Comparison of ENCODE assay signal across 8 cellular contexts in the genomic region with DNA sequence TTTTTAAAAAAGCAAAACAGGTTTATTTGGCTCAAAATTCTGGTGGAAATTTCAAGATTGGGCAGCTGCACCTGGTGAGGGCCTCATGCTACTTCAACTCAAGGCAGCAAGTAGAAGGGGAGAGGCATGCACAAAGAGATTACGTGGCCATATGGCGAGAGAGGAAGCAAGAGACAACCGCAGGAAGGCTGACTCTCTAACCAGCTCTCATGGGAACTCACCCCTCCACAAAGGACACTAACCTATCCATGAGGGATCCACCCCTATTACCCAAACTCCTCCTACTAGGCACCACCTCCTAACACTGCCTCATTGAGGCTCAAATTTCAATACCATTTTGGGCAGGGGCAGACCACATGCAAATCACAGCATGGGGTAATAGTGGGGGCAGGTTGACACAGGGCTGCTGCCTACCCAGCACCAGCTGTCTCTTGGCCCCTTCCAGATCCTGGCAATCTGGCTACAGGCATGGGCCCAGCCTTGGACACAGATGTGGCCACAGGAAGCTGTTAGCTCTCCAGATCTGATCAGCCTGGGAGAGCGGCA. TPM values are rescaled to one million over a fixed set of nuclear protein-coding genes. Genes with fewer than 3 reads are reported as not detected.
A peak's percentile ranks its signal among the peaks of the same experiment; 100 is the strongest.
DNase-seq lines count a peak whose midpoint lies in the region; ATAC-seq, FAIRE-seq and TF ChIP-seq lines count a peak whose summit lies in the region.

No MANE protein-coding gene starts in this region.

- H3K9me3 ChIP-seq in DND-41 (ENCODE audit: insufficient read depth, low read length, severe bottlenecking) = no peaks in the 10 kb centered on the region
- H3K9me3 ChIP-seq in PC-9 (ENCODE audit: insufficient read depth, low read depth) = no peaks in the 10 kb centered on the region
- H3K9me3 ChIP-seq in endothelial cell of umbilical vein (replicated peaks; ENCODE audit: control insufficient read depth, insufficient read depth, low read length) = no peaks in the 10 kb centered on the region

- no peaks in the 10 kb centered on the region for H3K9me2 ChIP-seq in PC-9 (ENCODE audit: insufficient read depth)

- H3K36me3 ChIP-seq in DND-41 (ENCODE audit: insufficient read depth, low read length) (peaks cover 14% of the 10 kb centered on the region), PC-9 (ENCODE audit: low read depth) (no peaks in the 10 kb centered on the region; the same call in 1 of the 2 replicates), endothelial cell of umbilical vein (ENCODE audit: control insufficient read depth in 2 of 2, extremely low read depth in 1 of 2, insufficient read depth in 2 of 2, low read length in 2 of 2) (no peaks in the 10 kb centered on the region)

- H3K27me3 Mint-ChIP-seq in stimulated activated memory B cell treated with anti-CD40 and anti-IgM and Interleukin-4, amounts not matched to agents 10 μg/mL and 1 μg/mL and 100 μg/mL, for 72 hours = no peaks in the 10 kb centered on the region

- H3K9me1 ChIP-seq in endothelial cell of umbilical vein (replicated peaks; ENCODE audit: control insufficient read depth, extremely low read depth, insufficient read depth, low read length) = no peaks in the 10 kb centered on the region

- H3K27me3 ChIP-seq in DND-41 (ENCODE audit: insufficient read depth, low read length, poor library complexity) (no peaks in the 10 kb centered on the region), PC-9 (ENCODE audit: insufficient read depth, low read depth) (no peaks in the 10 kb centered on the region), endothelial cell of umbilical vein (ENCODE audit: control insufficient read depth in 2 of 2, insufficient read depth in 2 of 2, low read length in 2 of 2) (no peaks in the 10 kb centered on the region)

- H3K4me3 ChIP-seq in DND-41 (ENCODE audit: low read depth in 1 of 2, low read length in 2 of 2) = peak overlapping the region in 1 of 2 experiments; percentile 72; a peak in 2 of 4 replicates
- peak overlapping the region; percentile 83; the same call in 1 of the 2 replicates for H3K4me3 ChIP-seq in PC-9
- H3K4me3 ChIP-seq in endothelial cell of umbilical vein (replicated peaks in 1 of 3; ENCODE audit: insufficient read depth in 1 of 3, low read depth in 1 of 3, low read length in 3 of 3) = no peak overlapping the region

- H3K4me1 ChIP-seq in DND-41 (ENCODE audit: insufficient read depth, low read length) (peaks cover 48% of the 10 kb centered on the region), PC-9 (replicated peaks; ENCODE audit: insufficient read depth) (peaks cover 57% of the 10 kb centered on the region), endothelial cell of umbilical vein (ENCODE audit: control insufficient read depth, extremely low read depth, insufficient read depth, low read length) (peaks cover 17% of the 10 kb centered on the region)

- TF ChIP-seq POLR2A in endothelial cell of umbilical vein (IDR thresholded peaks at IDR 0.05; ENCODE audit: low read depth, low read length) = no peak

- dilution Hi-C loops in endothelial cell of umbilical vein (cut with MboI; ENCODE audit: extremely low pct_ligation_motif_present, low sequenced_read_pairs) = no loop called here

- H4K20me1 ChIP-seq in DND-41 (ENCODE audit: insufficient read depth, low read length) (peaks cover 62% of the 10 kb centered on the region), PC-9 (ENCODE audit: insufficient read depth) (peaks cover 33% of the 10 kb centered on the region), endothelial cell of umbilical vein (replicated peaks; ENCODE audit: control insufficient read depth, extremely low read depth, insufficient read depth, low read length) (no peaks in the 10 kb centered on the region)

- H3K27ac ChIP-seq in DND-41 (ENCODE audit: low read length) = peak overlapping the region; percentile 88
- H3K27ac ChIP-seq in PC-9 = no peak overlapping the region
- no peak overlapping the region for H3K27ac ChIP-seq in endothelial cell of umbilical vein (ENCODE audit: insufficient read depth, low read depth, low read length)

- FAIRE-seq in endothelial cell of umbilical vein (lab: Jason Lieb, UNC) = peak; percentile 54

- peak overlapping the region; percentile 89 for H3K4me3 Mint-ChIP-seq in stimulated activated memory B cell treated with anti-CD40 and anti-IgM and Interleukin-4, amounts not matched to agents 10 μg/mL and 1 μg/mL and 100 μg/mL, for 72 hours

- CTCF ChIA-PET in PC-9 (lab: Charles Lee) = no interaction called here
- CTCF ChIA-PET in endothelial cell of umbilical vein (lab: Charles Lee) = interaction anchor here (5.3 kb wide), 1 partner anchor 18 kb away, joined by 47 read pairs; no protein-coding TSS in a partner anchor

- no peaks in the 10 kb centered on the region for H3K9me3 Mint-ChIP-seq in stimulated activated memory B cell treated with anti-CD40 and anti-IgM and Interleukin-4, amounts not matched to agents 10 μg/mL and 1 μg/mL and 100 μg/mL, for 72 hours

- ATAC-seq in DND-41 (ENCODE audit: insufficient read depth, low read depth) = peak; percentile 55
- peak; percentile 62 for ATAC-seq in GM19351 (IDR thresholded peaks at IDR 0.05; ENCODE audit: unreplicated experiment)
- peak; percentile 59 for ATAC-seq in HG03280 (IDR thresholded peaks at IDR 0.05; ENCODE audit: unreplicated experiment)
- peak; percentile 66 for ATAC-seq in stimulated activated memory B cell treated with anti-CD40 and anti-IgM and Interleukin-4, amounts not matched to agents 10 μg/mL and 1 μg/mL and 100 μg/mL, for 72 hours

- no TSS peak for BruUV-seq in PC-9 (replicated peaks; lab: Mats Ljungman, UMichigan)
- BruUV-seq in endothelial cell of umbilical vein (replicated peaks; lab: Mats Ljungman, UMichigan) = no TSS peak

- H3K36me3 Mint-ChIP-seq in stimulated activated memory B cell treated with anti-CD40 and anti-IgM and Interleukin-4, amounts not matched to agents 10 μg/mL and 1 μg/mL and 100 μg/mL, for 72 hours = peaks cover 36% of the 10 kb centered on the region

- peak; percentile 78 for DNase-seq in DND-41
- DNase-seq in PC-9 = peak in 1 of 2 experiments; percentile 46
- no peak for DNase-seq in endothelial cell of umbilical vein (ENCODE audit: low read depth, low spot score)
- no peak for DNase-seq in SHP77 treated with DMSO at 0.1 percent for 48 hours (lab: John Stamatoyannopoulos, UW)
- DNase-seq in cerebellar cortex (ENCODE audit: low spot score) = no peak

- H3K4me2 ChIP-seq in DND-41 (ENCODE audit: insufficient read depth, low read length) (peak overlapping the region; percentile 97), PC-9 (peak overlapping the region; percentile 97), endothelial cell of umbilical vein (ENCODE audit: insufficient read depth, low read length) (no peak overlapping the region)

- peaks cover 44% of the 10 kb centered on the region for H3F3A ChIP-seq in PC-9 (ENCODE audit: insufficient read depth, low read depth)

- intact Hi-C loops in PC-9 (cut with micrococcal nuclease; ENCODE audit: unreplicated experiment) = no loop called here
- intact Hi-C loops in endothelial cell of umbilical vein (cut with micrococcal nuclease) = no loop called here

- H3K27ac Mint-ChIP-seq in stimulated activated memory B cell treated with anti-CD40 and anti-IgM and Interleukin-4, amounts not matched to agents 10 μg/mL and 1 μg/mL and 100 μg/mL, for 72 hours = peak overlapping the region; percentile 94

- H2AFZ ChIP-seq in DND-41 (ENCODE audit: low read depth, low read length) = no peak overlapping the region
- no peak overlapping the region for H2AFZ ChIP-seq in PC-9
- H2AFZ ChIP-seq in endothelial cell of umbilical vein (ENCODE audit: low read depth, low read length) = no peak overlapping the region

- H3K9ac ChIP-seq in DND-41 (ENCODE audit: low read depth, low read length) = peak overlapping the region; percentile 68
- no peak overlapping the region for H3K9ac ChIP-seq in endothelial cell of umbilical vein (replicated peaks; ENCODE audit: extremely low read depth, insufficient read depth, low read length)

- H3K79me2 ChIP-seq in DND-41 (ENCODE audit: insufficient read depth, low read length) (peaks cover 87% of the 10 kb centered on the region), PC-9 (ENCODE audit: low read depth) (peaks cover 85% of the 10 kb centered on the region), endothelial cell of umbilical vein (ENCODE audit: control insufficient read depth, insufficient read depth, low read length) (peaks cover 51% of the 10 kb centered on the region)

- POLR2A ChIA-PET in PC-9 (lab: Charles Lee; ENCODE audit: unreplicated experiment) (no interaction called here), endothelial cell of umbilical vein (lab: Charles Lee) (interaction anchor here (3.3 kb wide), 1 partner anchor 24 kb away, joined by 13 read pairs; no protein-coding TSS in a partner anchor)

- TF ChIP-seq CTCF in DND-41 (IDR thresholded peaks at IDR 0.05; ENCODE audit: borderline replicate concordance, extremely low read depth, low read length, poor library complexity, severe bottlenecking) (no peak), PC-9 (conservative IDR thresholded peaks at IDR 0.05) (no peak), endothelial cell of umbilical vein (IDR thresholded peaks at IDR 0.05; ENCODE audit: extremely low read depth in 1 of 2, insufficient read depth in 1 of 2, low read depth in 1 of 2, low read length in 2 of 2) (no peak)

- H3K4me1 Mint-ChIP-seq in stimulated activated memory B cell treated with anti-CD40 and anti-IgM and Interleukin-4, amounts not matched to agents 10 μg/mL and 1 μg/mL and 100 μg/mL, for 72 hours = peaks cover 75% of the 10 kb centered on the region

RNA-seq across cellular contexts. Expression of gene CAPN10, which starts 2.0 kb away (rescaled TPM):
- 49.8 and 70.3 TPM in 2 replicates for total RNA-seq in PC-9 (2021)
- 37.9 and 39.9 TPM in 2 replicates for total RNA-seq in endothelial cell of umbilical vein
- 25.2 and 36.7 TPM in 2 replicates for polyA plus RNA-seq in endothelial cell of umbilical vein
- 13.1 and 20.9 TPM in 2 replicates for polyA plus RNA-seq in endothelial cell of umbilical vein (2011; cell fraction: cytosol; rRNA removed)
- polyA plus RNA-seq in endothelial cell of umbilical vein (2011; cell fraction: nucleus; rRNA removed) = 116 and 147 TPM in 2 replicates
- 20.9 and 28.5 TPM in 2 replicates for polyA plus RNA-seq in endothelial cell of umbilical vein (2012)
- 11.4 and 20.2 TPM in 2 replicates for polyA minus RNA-seq in endothelial cell of umbilical vein
- polyA minus RNA-seq in endothelial cell of umbilical vein (2011; cell fraction: cytosol; rRNA and poly(A)+ RNA removed) = 6.3 TPM
- polyA minus RNA-seq in endothelial cell of umbilical vein (2011; cell fraction: nucleus; rRNA and poly(A)+ RNA removed) = 21.9 and 32.9 TPM in 2 replicates

RNA-seq across cellular contexts. Expression of gene RNPEPL1, which starts 16.3 kb away (rescaled TPM):
- total RNA-seq in PC-9 (2021) = 101 and 125 TPM in 2 replicates
- 62.1 and 67.1 TPM in 2 replicates for total RNA-seq in endothelial cell of umbilical vein
- polyA plus RNA-seq in endothelial cell of umbilical vein = 35.8 and 47.3 TPM in 2 replicates
- 27.5 and 41.8 TPM in 2 replicates for polyA plus RNA-seq in endothelial cell of umbilical vein (2011; cell fraction: cytosol; rRNA removed)
- 45.9 and 55.5 TPM in 2 replicates for polyA plus RNA-seq in endothelial cell of umbilical vein (2011; cell fraction: nucleus; rRNA removed)
- polyA plus RNA-seq in endothelial cell of umbilical vein (2012) = 42.5 and 75.3 TPM in 2 replicates
- polyA minus RNA-seq in endothelial cell of umbilical vein = 17.3 and 23.2 TPM in 2 replicates
- polyA minus RNA-seq in endothelial cell of umbilical vein (2011; cell fraction: cytosol; rRNA and poly(A)+ RNA removed) = 28.5 TPM
- 14.5 and 21.9 TPM in 2 replicates for polyA minus RNA-seq in endothelial cell of umbilical vein (2011; cell fraction: nucleus; rRNA and poly(A)+ RNA removed)

RNA-seq across cellular contexts. Expression of gene DUSP28, which starts 24.4 kb away (rescaled TPM):
- total RNA-seq in PC-9 (2021) (10.9 and 11.5 TPM in 2 replicates), endothelial cell of umbilical vein (2.1 and 2.2 TPM in 2 replicates)
- polyA plus RNA-seq in endothelial cell of umbilical vein = 4.3 and 5.7 TPM in 2 replicates
- polyA plus RNA-seq in endothelial cell of umbilical vein (2011; cell fraction: cytosol; rRNA removed) = 2.2 and 3.2 TPM in 2 replicates
- 3.0 and 3.8 TPM in 2 replicates for polyA plus RNA-seq in endothelial cell of umbilical vein (2011; cell fraction: nucleus; rRNA removed)
- 3.0 and 3.8 TPM in 2 replicates for polyA plus RNA-seq in endothelial cell of umbilical vein (2012)
- polyA minus RNA-seq in endothelial cell of umbilical vein = 1.4 and 4.7 TPM in 2 replicates
- 0.51 TPM for polyA minus RNA-seq in endothelial cell of umbilical vein (2011; cell fraction: cytosol; rRNA and poly(A)+ RNA removed)
- polyA minus RNA-seq in endothelial cell of umbilical vein (2011; cell fraction: nucleus; rRNA and poly(A)+ RNA removed) = 3.1 and 4.6 TPM in 2 replicates

RNA-seq across cellular contexts. Expression of gene ANKMY1, which starts 26.8 kb away (rescaled TPM):
- total RNA-seq in PC-9 (2021) = 85.7 and 94.8 TPM in 2 replicates
- total RNA-seq in endothelial cell of umbilical vein = 12.2 and 16.0 TPM in 2 replicates
- 7.7 and 9.0 TPM in 2 replicates for polyA plus RNA-seq in endothelial cell of umbilical vein
- polyA plus RNA-seq in endothelial cell of umbilical vein (2011; cell fraction: cytosol; rRNA removed) = 3.4 and 5.0 TPM in 2 replicates
- 19.7 and 27.1 TPM in 2 replicates for polyA plus RNA-seq in endothelial cell of umbilical vein (2011; cell fraction: nucleus; rRNA removed)
- polyA plus RNA-seq in endothelial cell of umbilical vein (2012) = 7.6 and 8.0 TPM in 2 replicates
- 10.6 and 13.9 TPM in 2 replicates for polyA minus RNA-seq in endothelial cell of umbilical vein
- polyA minus RNA-seq in endothelial cell of umbilical vein (2011; cell fraction: cytosol; rRNA and poly(A)+ RNA removed) = 9.9 TPM
- polyA minus RNA-seq in endothelial cell of umbilical vein (2011; cell fraction: nucleus; rRNA and poly(A)+ RNA removed) = 25.4 and 27.0 TPM in 2 replicates

RNA-seq across cellular contexts. Expression of gene GPR35, which starts 40.7 kb away (rescaled TPM):
- 1.1 and 2.5 TPM in 2 replicates for total RNA-seq in PC-9 (2021)
- 0.25 and 0.33 TPM in 2 replicates for total RNA-seq in endothelial cell of umbilical vein
- polyA plus RNA-seq in endothelial cell of umbilical vein = 0.18 TPM in 2 replicates
- 0.12 and 0.16 TPM in 2 replicates for polyA plus RNA-seq in endothelial cell of umbilical vein (2011; cell fraction: cytosol; rRNA removed)
- 0.58 and 1.4 TPM in 2 replicates for polyA plus RNA-seq in endothelial cell of umbilical vein (2011; cell fraction: nucleus; rRNA removed)
- polyA plus RNA-seq in endothelial cell of umbilical vein (2012) = 0.18 and 0.29 TPM in 2 replicates
- 0.21 TPM in 1 of 2 replicates, not detected in the other for polyA minus RNA-seq in endothelial cell of umbilical vein
- polyA minus RNA-seq in endothelial cell of umbilical vein (2011; cell fraction: cytosol; rRNA and poly(A)+ RNA removed) = not detected
- 0.63 TPM in 1 of 2 replicates, not detected in the other for polyA minus RNA-seq in endothelial cell of umbilical vein (2011; cell fraction: nucleus; rRNA and poly(A)+ RNA removed)
